In genomic region chr10:96511044-96511945, GRCh38 we compare ENCODE assay signal across 8 cellular contexts. TPM values are rescaled to one million over a fixed set of nuclear protein-coding genes. Genes with fewer than 3 reads are reported as not detected.
DNase-seq lines count a peak whose midpoint lies in the region; ATAC-seq and TF ChIP-seq lines count a peak whose summit lies in the region.

No MANE protein-coding gene starts in this region.

- H3K9ac ChIP-seq in Loucy (ENCODE audit: low read depth, low read length, poor library complexity, severe bottlenecking) = no peak overlapping the region

- H2AFZ ChIP-seq in Loucy (ENCODE audit: low read length) = no peak overlapping the region

- no peaks in the 10 kb centered on the region for H3K9me2 ChIP-seq in Loucy (replicated peaks; ENCODE audit: low read depth, low read length)

- intact Hi-C loops in heart right ventricle (cut with DNase I) (loop anchor here in 8 of 10 donors (5.0 to 10.0 kb wide), 3 partner anchors 74 to 134 kb away; partner anchors contain the start of gene TM9SF3 (in 1 of the 8)), thyroid gland (cut with DNase I) (loop anchor here (10.0 kb wide), 1 partner anchor 136 kb away; no protein-coding TSS in a partner anchor)

- H3K27ac Mint-ChIP-seq in activated CD8-positive, alpha-beta T cell treated with anti-CD3 and anti-CD28 coated beads, Interleukin-2, amount 10 ng/mL, durations not matched to agents 7 days and 5 days = no peak overlapping the region

- H3K4me3 ChIP-seq in heart right ventricle = peak overlapping the region in 5 of 10 donors; percentile 63 to 89 (median 71)
- H3K4me3 ChIP-seq in right atrium auricular region = no peak overlapping the region
- H3K4me3 ChIP-seq in Loucy (ENCODE audit: low read length, poor library complexity, severe bottlenecking) = no peak overlapping the region
- H3K4me3 ChIP-seq in thyroid gland (replicated peaks in 1 of 3) = no peak overlapping the region

- H3K27ac ChIP-seq in heart right ventricle (peak overlapping the region in 1 of 10 donors; percentile 69), right atrium auricular region (no peak overlapping the region), thyroid gland (no peak overlapping the region)

- peaks cover 0 to 32% (median 3%) of the 10 kb centered on the region in 7 donors for H3K27me3 ChIP-seq in heart right ventricle
- H3K27me3 ChIP-seq in right atrium auricular region = no peaks in the 10 kb centered on the region
- peaks cover 10% of the 10 kb centered on the region for H3K27me3 ChIP-seq in Loucy (ENCODE audit: insufficient read depth, low read length, poor library complexity, severe bottlenecking)
- H3K27me3 ChIP-seq in thyroid gland = no peaks in the 10 kb centered on the region

- DNase-seq in heart right ventricle (peak in 1 of 2 donors; percentile 23), right atrium auricular region (ENCODE audit: low spot score) (no peak), iPS-NIHi7 (ENCODE audit: extremely low spot score) (peak; percentile 79), thyroid gland (peak; percentile 43 to 55)
- DNase-seq in activated CD8-positive, alpha-beta T cell treated with anti-CD3 and anti-CD28 coated beads, Interleukin-2, amount 10 ng/mL, durations not matched to agents 7 days and 5 days = peak; percentile 30

- ATAC-seq in heart right ventricle (peak in 1 of 8 donors; percentile 29), GM19467 (IDR thresholded peaks at IDR 0.05; ENCODE audit: unreplicated experiment) (no peak), GM21423 (IDR thresholded peaks at IDR 0.05; ENCODE audit: unreplicated experiment) (no peak)
- no peak for ATAC-seq in activated CD8-positive, alpha-beta T cell treated with anti-CD3 and anti-CD28 coated beads, Interleukin-2, amount 10 ng/mL, durations not matched to agents 7 days and 5 days

- no peaks in the 10 kb centered on the region for H3K9me3 Mint-ChIP-seq in activated CD8-positive, alpha-beta T cell treated with anti-CD3 and anti-CD28 coated beads, Interleukin-2, amount 10 ng/mL, durations not matched to agents 7 days and 5 days (ENCODE audit: insufficient read depth)

- H3K27me3 Mint-ChIP-seq in activated CD8-positive, alpha-beta T cell treated with anti-CD3 and anti-CD28 coated beads, Interleukin-2, amount 10 ng/mL, durations not matched to agents 7 days and 5 days (ENCODE audit: low read depth) = peaks cover 48% of the 10 kb centered on the region

- H4K20me1 ChIP-seq in Loucy (ENCODE audit: insufficient read depth, low read length, poor library complexity, severe bottlenecking) = no peaks in the 10 kb centered on the region

- 59 to 62% methylated on average over 7 of the region's 7 CpGs for WGBS in heart right ventricle, 2 donors
- WGBS in thyroid gland, 2 donors = 74 to 79% methylated on average over 7 of the region's 7 CpGs

- H3K79me2 ChIP-seq in Loucy (ENCODE audit: insufficient read depth, low read length) = no peaks in the 10 kb centered on the region

- no peaks in the 10 kb centered on the region for H3F3A ChIP-seq in Loucy (ENCODE audit: low read depth)

- H3K4me1 ChIP-seq in heart right ventricle (peaks cover 3 to 28% (median 25%) of the 10 kb centered on the region in 9 donors), right atrium auricular region (peaks cover 0 to 24% of the 10 kb centered on the region in 2 donors), Loucy (ENCODE audit: insufficient read depth, low read length, poor library complexity, severe bottlenecking) (no peaks in the 10 kb centered on the region), thyroid gland (peaks cover 16 to 17% of the 10 kb centered on the region in 2 donors)

- no peak for TF ChIP-seq POLR2A in thyroid gland (IDR thresholded peaks at IDR 0.05)

- POLR2A ChIA-PET in activated CD8-positive, alpha-beta T cell treated with anti-CD3 and anti-CD28 coated beads, Interleukin-2, amount 10 ng/mL, durations not matched to agents 7 days and 5 days (lab: Charles Lee) = no interaction called here

- no peaks in the 10 kb centered on the region for H3K36me3 ChIP-seq in heart right ventricle
- no peaks in the 10 kb centered on the region for H3K36me3 ChIP-seq in right atrium auricular region
- H3K36me3 ChIP-seq in Loucy (ENCODE audit: insufficient read depth, low read length) = no peaks in the 10 kb centered on the region
- H3K36me3 ChIP-seq in thyroid gland = no peaks in the 10 kb centered on the region

- TF ChIP-seq CTCF in heart right ventricle (IDR thresholded peaks at IDR 0.05) (peak in 7 of 9 donors; percentile 37 to 60 (median 51)), right atrium auricular region (IDR thresholded peaks at IDR 0.05) (peak in 1 of 2 donors; percentile 58), Loucy (conservative IDR thresholded peaks at IDR 0.05; ENCODE audit: low read length) (peak; percentile 69), thyroid gland (IDR thresholded peaks at IDR 0.05) (peak in 3 of 6 experiments; percentile 54 to 60 (median 58))

- no peak overlapping the region for H3K4me3 Mint-ChIP-seq in activated CD8-positive, alpha-beta T cell treated with anti-CD3 and anti-CD28 coated beads, Interleukin-2, amount 10 ng/mL, durations not matched to agents 7 days and 5 days

- peaks cover under 1% of the 10 kb centered on the region for H3K36me3 Mint-ChIP-seq in activated CD8-positive, alpha-beta T cell treated with anti-CD3 and anti-CD28 coated beads, Interleukin-2, amount 10 ng/mL, durations not matched to agents 7 days and 5 days (ENCODE audit: low read depth)

- H3K4me2 ChIP-seq in Loucy (ENCODE audit: low read depth, low read length, poor library complexity, severe bottlenecking) = no peak overlapping the region

- CTCF ChIA-PET in activated CD8-positive, alpha-beta T cell treated with anti-CD3 and anti-CD28 coated beads, Interleukin-2, amount 10 ng/mL, durations not matched to agents 7 days and 5 days (lab: Charles Lee) = interaction anchor here (0.7 to 1.7 kb wide), 14 partner anchors 9 to 141 kb away, joined by 3 to 5 read pairs (median 3); no protein-coding TSS in a partner anchor

- peaks cover 21% of the 10 kb centered on the region for H3K4me1 Mint-ChIP-seq in activated CD8-positive, alpha-beta T cell treated with anti-CD3 and anti-CD28 coated beads, Interleukin-2, amount 10 ng/mL, durations not matched to agents 7 days and 5 days (ENCODE audit: low read depth)

- H3K9me3 ChIP-seq in heart right ventricle (no peaks in the 10 kb centered on the region), right atrium auricular region (no peaks in the 10 kb centered on the region), Loucy (ENCODE audit: insufficient read depth, low read depth, low read length) (no peaks in the 10 kb centered on the region), thyroid gland (no peaks in the 10 kb centered on the region)

RNA-seq across cellular contexts. Expression of gene TLL2, which starts 2.4 kb away (rescaled TPM):
- 1 to 10 TPM; 2.8 to 9.2 (median 6.9) TPM for total RNA-seq in heart right ventricle
- polyA plus RNA-seq in heart right ventricle = 1 to 10 TPM; 2.3 to 8.4 TPM
- under 1 TPM; 0.24 to 0.96 TPM for total RNA-seq in right atrium auricular region
- under 1 TPM in 1 of 2 experiments, not detected in 1; 0.13 TPM for total RNA-seq in activated CD8-positive, alpha-beta T cell treated with anti-CD3 and anti-CD28 coated beads, Interleukin-2, amount 10 ng/mL, durations not matched to agents 7 days and 5 days
- total RNA-seq in thyroid gland = 1 to 10 TPM in 3 of 4 donors, under 1 TPM in 1; 0.13 to 2.4 (median 1.8) TPM
